In genomic region chr3:133489466-133490085, GRCh38 we compare ENCODE assay signal across 13 cellular contexts.
DNase-seq lines count a peak whose midpoint lies in the region; ATAC-seq and TF ChIP-seq lines count a peak whose summit lies in the region.
"Had no signal": no experiment of that assay in that cellular context is flagged by ENCODE, and none has a peak within 500 bp of the region (broad histone marks: within the 10 kb centered on the region; RNA-seq: fewer than 3 reads in every experiment).

No MANE protein-coding gene starts in this region.

- H3K27ac ChIP-seq in mucosa of rectum (ENCODE audit: low read depth in 2 of 2, low read length in 2 of 2): peak overlapping the region; percentile 20 to 38
- H3K27ac ChIP-seq: adrenal gland, testis had no signal

- H3K27me3 Mint-ChIP-seq in HFFc6 (ENCODE audit: insufficient read depth): peaks cover 6% of the 10 kb centered on the region
- no peaks in the 10 kb centered on the region for H3K27me3 Mint-ChIP-seq in activated T-helper 17 cell treated with anti-CD3 and anti-CD28 coated beads, Interleukin-2, amount 50 U/mL, for 72 hours

- ATAC-seq in activated T-helper 17 cell treated with anti-CD3 and anti-CD28 coated beads, Interleukin-2, amount 50 U/mL, for 72 hours (replicated peaks): peak; percentile 34
- ATAC-seq in stimulated activated naive CD8-positive, alpha-beta T cell treated with anti-CD3 and anti-CD28 coated beads, Interleukin-15, Interleukin-2, amounts not matched to agents 100 U/mL and 50 U/mL, for 24 hours: no peak
- ATAC-seq in HG02870 (IDR thresholded peaks at IDR 0.05; ENCODE audit: unreplicated experiment): no peak
- ATAC-seq: natural killer cell had no signal

- no peaks in the 10 kb centered on the region for H3K9me3 ChIP-seq in mucosa of rectum (ENCODE audit: control insufficient read depth in 2 of 2, low read length in 2 of 2)
- H3K9me3 ChIP-seq: adrenal gland, testis had no signal

- no peak overlapping the region for H3K4me3 ChIP-seq in mucosa of rectum (ENCODE audit: low read length in 2 of 2)
- H3K4me3 ChIP-seq: adrenal gland, testis had no signal

- no peak overlapping the region for H3K9ac ChIP-seq in mucosa of rectum (ENCODE audit: low read depth in 1 of 2, low read length in 2 of 2)

- H3K4me3 Mint-ChIP-seq in HFFc6: peak overlapping the region; percentile 1; the same call in 1 of the 2 replicates
- peak overlapping the region; percentile 60 for H3K4me3 Mint-ChIP-seq in activated T-helper 17 cell treated with anti-CD3 and anti-CD28 coated beads, Interleukin-2, amount 50 U/mL, for 72 hours
- H3K4me3 Mint-ChIP-seq: natural killer cell had no signal

- peaks cover 24% of the 10 kb centered on the region for H3K4me1 Mint-ChIP-seq in HFFc6 (ENCODE audit: low read depth)
- peaks cover 29% of the 10 kb centered on the region for H3K4me1 Mint-ChIP-seq in activated T-helper 17 cell treated with anti-CD3 and anti-CD28 coated beads, Interleukin-2, amount 50 U/mL, for 72 hours

- H3K36me3 Mint-ChIP-seq in HFFc6 (ENCODE audit: low read depth): no peaks in the 10 kb centered on the region
- H3K36me3 Mint-ChIP-seq in activated T-helper 17 cell treated with anti-CD3 and anti-CD28 coated beads, Interleukin-2, amount 50 U/mL, for 72 hours (ENCODE audit: low read depth): no peaks in the 10 kb centered on the region
- H3K36me3 Mint-ChIP-seq: natural killer cell had no signal

- H3K4me1 ChIP-seq in mucosa of rectum (ENCODE audit: control insufficient read depth in 2 of 2, insufficient read depth in 2 of 2, low read length in 2 of 2): peaks cover 0 to 3% of the 10 kb centered on the region in 2 donors
- H3K4me1 ChIP-seq: testis had no signal

- TF ChIP-seq CTCF in HFFc6 (IDR thresholded peaks at IDR 0.05): no peak

- peak overlapping the region; percentile 30 for H3K27ac Mint-ChIP-seq in HFFc6
- H3K27ac Mint-ChIP-seq in activated T-helper 17 cell treated with anti-CD3 and anti-CD28 coated beads, Interleukin-2, amount 50 U/mL, for 72 hours: peak overlapping the region; percentile 78
- H3K27ac Mint-ChIP-seq: natural killer cell had no signal

- no peaks in the 10 kb centered on the region for H3K36me3 ChIP-seq in mucosa of rectum (ENCODE audit: control insufficient read depth in 2 of 2, insufficient read depth in 2 of 2, low read length in 2 of 2)
- H3K36me3 ChIP-seq: adrenal gland had no signal

- no peaks in the 10 kb centered on the region for H3K27me3 ChIP-seq in mucosa of rectum (ENCODE audit: control insufficient read depth in 2 of 2, insufficient read depth in 2 of 2, low read length in 2 of 2)
- H3K27me3 ChIP-seq: adrenal gland, testis had no signal

- peaks cover 11% of the 10 kb centered on the region for H3K9me3 Mint-ChIP-seq in HFFc6
- no peaks in the 10 kb centered on the region for H3K9me3 Mint-ChIP-seq in activated T-helper 17 cell treated with anti-CD3 and anti-CD28 coated beads, Interleukin-2, amount 50 U/mL, for 72 hours
- H3K9me3 Mint-ChIP-seq: natural killer cell had no signal

- peak; percentile 10 for DNase-seq in EH (ENCODE audit: low read depth)
- peak; percentile 48 for DNase-seq in HFFc6
- no peak for DNase-seq in stimulated activated naive CD8-positive, alpha-beta T cell treated with anti-CD3 and anti-CD28 coated beads, Interleukin-15, Interleukin-2, amounts not matched to agents 100 U/mL and 50 U/mL, for 24 hours
- DNase-seq in amniotic stem cell (lab: John Stamatoyannopoulos, UW): no peak
- DNase-seq in dermis blood vessel endothelial cell: no peak
- DNase-seq: natural killer cell, NCI-H1092, NCI-H510A, testis had no signal

Comparison
In these comparisons a context has a peak if more than half of its experiments do, and no peak if none do; other contexts are left out.
1. DNase-seq: peak in EH (single experiment) and HFFc6 (single experiment); none in stimulated activated naive CD8-positive, alpha-beta T cell treated with anti-CD3 and anti-CD28 coated beads, Interleukin-15, Interleukin-2, amounts not matched to agents 100 U/mL and 50 U/mL, for 24 hours (single experiment), amniotic stem cell (single experiment) and dermis blood vessel endothelial cell (single experiment).